ENCODE assay signal across 9 cellular contexts in genomic region chr6:12060780-12061619, GRCh38. TPM values are rescaled to one million over a fixed set of nuclear protein-coding genes. Genes with fewer than 3 reads are reported as not detected.
A peak's percentile ranks its signal among the peaks of the same experiment; 100 is the strongest.
DNase-seq lines count a peak whose midpoint lies in the region; ATAC-seq and TF ChIP-seq lines count a peak whose summit lies in the region.
"Had no signal": no experiment of that assay in that cellular context is flagged by ENCODE, and none has a peak within 500 bp of the region (broad histone marks: within the 10 kb centered on the region; RNA-seq: fewer than 3 reads in every experiment).

No MANE protein-coding gene starts in this region.

- TF ChIP-seq POLR2A in right lobe of liver (IDR thresholded peaks at IDR 0.05) = no peak

- 56% methylated on average over 14 of the region's 15 CpGs for WGBS in right lobe of liver (ENCODE audit: insufficient coverage, low coverage, low lambda C conversion rate, missing lambda C conversion rate)

- H3K27me3 ChIP-seq in right lobe of liver = no peaks in the 10 kb centered on the region
- H3K27me3 ChIP-seq: BLaER1 had no signal

- no peak overlapping the region for H3K4me3 ChIP-seq in right lobe of liver
- H3K4me3 ChIP-seq: BLaER1 had no signal

- no peaks in the 10 kb centered on the region for H3K36me3 ChIP-seq in right lobe of liver
- H3K36me3 ChIP-seq: BLaER1 had no signal

- peak; percentile 90 for ATAC-seq in GM21515 (IDR thresholded peaks at IDR 0.05; ENCODE audit: unreplicated experiment)
- ATAC-seq in right lobe of liver = peak; percentile 55 to 71 (median 61)

- DNase-seq in C1 segment of cervical spinal cord (lab: John Stamatoyannopoulos, UW) = peak in 13 of 14 donors; percentile 11 to 94 (median 49)
- peak; percentile 75 for DNase-seq in M059J (ENCODE audit: low read depth)
- DNase-seq in activated CD4-positive, alpha-beta T cell treated with anti-CD3 and anti-CD28 coated beads for 1 hour = peak; percentile 48
- peak; percentile 96 for DNase-seq in cerebellar cortex (ENCODE audit: low spot score)
- DNase-seq in right lobe of liver = peak; percentile 55 to 64 (median 58)
- DNase-seq in stimulated activated CD8-positive, alpha-beta memory T cell treated with anti-CD3 and anti-CD28 coated beads, Interleukin-12 subunit alpha, Interleukin-12 subunit beta, amount 100 ng/mL, for 4 hours (ENCODE audit: low read depth) = peak; percentile 40
- DNase-seq in GOT3 (lab: John Stamatoyannopoulos, UW) = no peak

- TF ChIP-seq CTCF in right lobe of liver (IDR thresholded peaks at IDR 0.05) = no peak

- intact Hi-C loops in right lobe of liver (cut with DNase I) = no loop called here

- no peaks in the 10 kb centered on the region for H3K9me3 ChIP-seq in right lobe of liver
- H3K9me3 ChIP-seq: BLaER1 had no signal

- H3K4me1 ChIP-seq in right lobe of liver = peaks cover 0 to 7% (median 0%) of the 10 kb centered on the region in 4 donors

- no peak overlapping the region for H3K27ac ChIP-seq in right lobe of liver
- H3K27ac ChIP-seq: BLaER1 had no signal

RNA-seq across cellular contexts. Expression of gene HIVEP1, which starts 48.9 kb away (rescaled TPM):
- 16.9 and 20.4 TPM in 2 replicates for total RNA-seq in M059J (2014; rRNA removed; shearing (Covaris generic))
- total RNA-seq in right lobe of liver = 10 to 100 TPM; 13.2 to 23.3 (median 17.8) TPM
